2 cellular contexts compared by ENCODE assay signal in genomic region chr17:16383772-16384171, GRCh38.
TF ChIP-seq lines count a peak whose summit lies in the region.
"Not testable (repeated sequence)": the region's sequence is repeated elsewhere in the genome, so short reads cannot be mapped to it uniquely, and the experiment has no call there.

No MANE protein-coding gene starts in this region.

TF ChIP-seq in GM23338, 12 proteins besides CTCF, POLR2A, EP300 and RAD21:
- TF ChIP-seq POLR2AphosphoS5 (IDR thresholded peaks at IDR 0.05; ENCODE audit: low read depth): 0 out of 2 replicates have a peak, but pooled peaks have one; percentile 23

TF ChIP-seq in K562, 482 proteins besides CTCF, POLR2A, EP300 and RAD21:
- TF ChIP-seq ZBTB40 (IDR thresholded peaks at IDR 0.05) (0 out of 2 replicates have a peak, but pooled peaks have one; percentile 23), E2F8 (IDR thresholded peaks at IDR 0.05; ENCODE audit: low read depth, partially characterized antibody) (peak; percentile 6), MGA (IDR thresholded peaks at IDR 0.05) (peak; percentile 27; the same call in 1 of the 2 replicates)
- TF ChIP-seq ZBTB40 (CRISPR knock-in tag; IDR thresholded peaks at IDR 0.05): not testable (repeated sequence)
